ENCODE assay signal across 1 cellular context in genomic region chr11:65621460-65621859, GRCh38.
TF ChIP-seq lines count a peak whose summit lies in the region.

No MANE protein-coding gene starts in this region.

TF ChIP-seq in K562, 482 proteins besides CTCF, POLR2A, EP300 and RAD21:
- TF ChIP-seq SIRT6 (IDR thresholded peaks at IDR 0.05; ENCODE audit: low read depth, low read length) (no peak), PKNOX1 (IDR thresholded peaks at IDR 0.05) (no peak), FOS (IDR thresholded peaks at IDR 0.05; ENCODE audit: extremely low read depth, insufficient read length) (no peak), SNIP1 (IDR thresholded peaks at IDR 0.05; ENCODE audit: low read depth) (no peak), CCNT2 (IDR thresholded peaks at IDR 0.05; ENCODE audit: borderline replicate concordance, extremely low read depth, insufficient read length, low read depth, low read length) (no peak), WHSC1 (IDR thresholded peaks at IDR 0.05; ENCODE audit: low read length) (no peak), HNRNPL (IDR thresholded peaks at IDR 0.05; ENCODE audit: low read depth, low read length) (no peak), CXXC5 (CRISPR knock-in tag; IDR thresholded peaks at IDR 0.05) (no peak), EHMT2 (IDR thresholded peaks at IDR 0.05) (no peak), PHF20 (IDR thresholded peaks at IDR 0.05; ENCODE audit: partially characterized antibody) (no peak), POLR2G (IDR thresholded peaks at IDR 0.05; ENCODE audit: low read depth, low read length) (peak; percentile 28; the same call in 1 of the 2 replicates), NR2C2 (CRISPR knock-in tag; IDR thresholded peaks at IDR 0.05) (no peak), NR2C2 (tag; IDR thresholded peaks at IDR 0.05) (no peak), HLTF (IDR thresholded peaks at IDR 0.05) (no peak), POLR3A (IDR thresholded peaks at IDR 0.05; ENCODE audit: borderline replicate concordance, extremely low read depth, insufficient read depth, insufficient read length) (no peak), SNRNP70 (optimal IDR thresholded peaks at IDR 0.05; ENCODE audit: low read depth, low read length) (no peak), ZBTB33 (CRISPR knock-in tag; IDR thresholded peaks at IDR 0.05) (0 out of 2 replicates have a peak, but pooled peaks have one; percentile 31), RBM25 (IDR thresholded peaks at IDR 0.05; ENCODE audit: low read depth, low read length, severe bottlenecking) (no peak)
